12 cellular contexts compared by ENCODE assay signal in genomic region chr16:12119562-12119961, GRCh38.
DNase-seq lines count a peak whose midpoint lies in the region; ATAC-seq and TF ChIP-seq lines count a peak whose summit lies in the region.
"Had no signal": no experiment of that assay in that cellular context is flagged by ENCODE, and none has a peak within 500 bp of the region (broad histone marks: within the 10 kb centered on the region; RNA-seq: fewer than 3 reads in every experiment).

No MANE protein-coding gene starts in this region.

- H3K36me3 Mint-ChIP-seq in activated B cell treated with CpG ODN at 0.5 μM for 24 hours (ENCODE audit: low read depth) = peaks cover 52% of the 10 kb centered on the region
- peaks cover 3% of the 10 kb centered on the region for H3K36me3 Mint-ChIP-seq in activated CD4-positive, alpha-beta T cell treated with anti-CD3 and anti-CD28 coated beads, Interleukin-2, amount 10 ng/mL, durations not matched to agents 7 days and 5 days (ENCODE audit: low read depth)

- peak overlapping the region; percentile 33 for H3K9ac ChIP-seq in smooth muscle cell (ENCODE audit: low read depth)

- no peaks in the 10 kb centered on the region for H3K9me3 ChIP-seq in HEK293 (ENCODE audit: control insufficient read depth, insufficient read depth, low read depth, low read length)
- H3K9me3 ChIP-seq in right cardiac atrium (ENCODE audit: control insufficient read depth, low read length) = no peaks in the 10 kb centered on the region
- H3K9me3 ChIP-seq in smooth muscle cell (replicated peaks; ENCODE audit: low read depth) = no peaks in the 10 kb centered on the region

- 58% methylated on average over 5 of the region's 5 CpGs for whole genome bisulfite sequencing in right cardiac atrium
- 80% methylated on average over 5 of the region's 5 CpGs for WGBS in smooth muscle cell (ENCODE audit: low lambda C conversion rate)

- no peaks in the 10 kb centered on the region for H3F3A ChIP-seq in smooth muscle cell (ENCODE audit: low read depth)

- H3K27ac Mint-ChIP-seq in activated B cell treated with CpG ODN at 0.5 μM for 24 hours = peak overlapping the region; percentile 41
- no peak overlapping the region for H3K27ac Mint-ChIP-seq in activated CD4-positive, alpha-beta T cell treated with anti-CD3 and anti-CD28 coated beads, Interleukin-2, amount 10 ng/mL, durations not matched to agents 7 days and 5 days
- H3K27ac Mint-ChIP-seq: activated naive CD8-positive, alpha-beta T cell treated with anti-CD3 and anti-CD28 coated beads for 36 hours; GM23338 had no signal

- peak overlapping the region; percentile 65 for H3K4me2 ChIP-seq in smooth muscle cell
- H3K4me2 ChIP-seq: GM23338 had no signal

- H3K9me3 Mint-ChIP-seq in activated B cell treated with CpG ODN at 0.5 μM for 24 hours = no peaks in the 10 kb centered on the region
- H3K9me3 Mint-ChIP-seq in activated CD4-positive, alpha-beta T cell treated with anti-CD3 and anti-CD28 coated beads, Interleukin-2, amount 10 ng/mL, durations not matched to agents 7 days and 5 days = no peaks in the 10 kb centered on the region
- H3K9me3 Mint-ChIP-seq: activated naive CD8-positive, alpha-beta T cell treated with anti-CD3 and anti-CD28 coated beads for 36 hours; GM23338 had no signal

- TF ChIP-seq CTCF in HEK293 (tag by site-specific recombination; IDR thresholded peaks at IDR 0.05) (no peak), activated B cell treated with CpG ODN at 0.5 μM for 24 hours (IDR thresholded peaks at IDR 0.05) (no peak), smooth muscle cell (IDR thresholded peaks at IDR 0.05; ENCODE audit: borderline replicate concordance, insufficient read depth, poor library complexity, severe bottlenecking) (no peak)

- no peak overlapping the region for H2AFZ ChIP-seq in smooth muscle cell (ENCODE audit: low read depth)
- H2AFZ ChIP-seq: GM23338 had no signal

- H3K4me3 ChIP-seq in HEK293 (ENCODE audit: low read depth, low read length) (no peak overlapping the region), right cardiac atrium (ENCODE audit: low read length) (no peak overlapping the region), smooth muscle cell (no peak overlapping the region)
- H3K4me3 ChIP-seq: GM23338 had no signal

- POLR2A ChIA-PET in HEK293 (lab: Yijun Ruan, JAX) (no interaction called here), activated B cell treated with CpG ODN at 0.5 μM for 24 hours (lab: Charles Lee) (no interaction called here)
- POLR2A ChIA-PET in activated CD4-positive, alpha-beta T cell treated with anti-CD3 and anti-CD28 coated beads, Interleukin-2, amount 10 ng/mL, durations not matched to agents 7 days and 5 days (lab: Charles Lee) = no interaction called here

- CTCF ChIA-PET in HEK293 (lab: Yijun Ruan, JAX) = interaction anchor here (0.6 kb wide), 2 partner anchors 10 to 52 kb away, joined by 3 read pairs; no protein-coding TSS in a partner anchor
- CTCF ChIA-PET in activated B cell treated with CpG ODN at 0.5 μM for 24 hours (lab: Charles Lee) = interaction anchor here (0.9 kb wide), 1 partner anchor 24 kb away, joined by 3 read pairs; no protein-coding TSS in a partner anchor
- CTCF ChIA-PET in activated CD4-positive, alpha-beta T cell treated with anti-CD3 and anti-CD28 coated beads, Interleukin-2, amount 10 ng/mL, durations not matched to agents 7 days and 5 days (lab: Charles Lee) = no interaction called here

- H3K27ac ChIP-seq in HEK293 (ENCODE audit: extremely low read depth, low read depth, low read length) (0 out of 2 replicates have a peak overlapping the region, but pooled peaks have one; percentile 37), right cardiac atrium (ENCODE audit: low read length) (no peak overlapping the region), smooth muscle cell (ENCODE audit: low read depth) (peak overlapping the region; percentile 83)

- no peaks in the 10 kb centered on the region for H3K79me2 ChIP-seq in smooth muscle cell (ENCODE audit: low read depth)

- peaks cover 8% of the 10 kb centered on the region for H4K20me1 ChIP-seq in smooth muscle cell (ENCODE audit: low read depth)

- ATAC-seq in activated B cell treated with CpG ODN at 0.5 μM for 24 hours (ENCODE audit: low read depth) (no peak), right cardiac atrium (peak; percentile 66 to 72)
- ATAC-seq: GM23338 had no signal

- no peak overlapping the region for H3K4me3 Mint-ChIP-seq in activated B cell treated with CpG ODN at 0.5 μM for 24 hours
- no peak overlapping the region for H3K4me3 Mint-ChIP-seq in activated CD4-positive, alpha-beta T cell treated with anti-CD3 and anti-CD28 coated beads, Interleukin-2, amount 10 ng/mL, durations not matched to agents 7 days and 5 days
- H3K4me3 Mint-ChIP-seq: activated naive CD8-positive, alpha-beta T cell treated with anti-CD3 and anti-CD28 coated beads for 36 hours; GM23338 had no signal

- peaks cover 13% of the 10 kb centered on the region for H3K4me1 ChIP-seq in HEK293 (ENCODE audit: control insufficient read depth, insufficient read depth, low read length)
- peaks cover 2% of the 10 kb centered on the region for H3K4me1 ChIP-seq in right cardiac atrium (ENCODE audit: control insufficient read depth, insufficient read depth, low read length)
- H3K4me1 ChIP-seq in smooth muscle cell (ENCODE audit: low read depth) = peaks cover 8% of the 10 kb centered on the region

- H3K36me3 ChIP-seq in HEK293 (ENCODE audit: control insufficient read depth in 2 of 2, insufficient read depth in 1 of 2, low read length in 2 of 2) = peaks cover 0 to 3% of the 10 kb centered on the region in 2 experiments; a peak in 1 of 3 replicates
- H3K36me3 ChIP-seq in smooth muscle cell (ENCODE audit: low read depth) = no peaks in the 10 kb centered on the region

- no peaks in the 10 kb centered on the region for H3K27me3 Mint-ChIP-seq in activated B cell treated with CpG ODN at 0.5 μM for 24 hours
- H3K27me3 Mint-ChIP-seq in activated CD4-positive, alpha-beta T cell treated with anti-CD3 and anti-CD28 coated beads, Interleukin-2, amount 10 ng/mL, durations not matched to agents 7 days and 5 days = no peaks in the 10 kb centered on the region
- H3K27me3 Mint-ChIP-seq: activated naive CD8-positive, alpha-beta T cell treated with anti-CD3 and anti-CD28 coated beads for 36 hours had no signal

- H3K27me3 ChIP-seq in right cardiac atrium (ENCODE audit: control insufficient read depth, insufficient read depth) (no peaks in the 10 kb centered on the region), smooth muscle cell (ENCODE audit: low read depth) (no peaks in the 10 kb centered on the region)

- DNase-seq in activated B cell treated with CpG ODN at 0.5 μM for 24 hours = no peak
- DNase-seq in right cardiac atrium = peak; percentile 53 to 78 (median 65)
- no peak for DNase-seq in smooth muscle cell (lab: John Stamatoyannopoulos, UW; ENCODE audit: unreplicated experiment)
- no peak for DNase-seq in activated CD4-positive, CD25-positive, alpha-beta regulatory T cell treated with anti-CD3 and anti-CD28 coated beads, Interleukin-2, amount 50 U/mL, for 72 hours
- no peak for DNase-seq in activated CD4-positive, alpha-beta T cell treated with anti-CD3 and anti-CD28 coated beads, Interleukin-2, amount 10 ng/mL, durations not matched to agents 7 days and 5 days
- DNase-seq in NCI-H187 (lab: John Stamatoyannopoulos, UW) = no peak
- DNase-seq: activated naive CD8-positive, alpha-beta T cell treated with anti-CD3 and anti-CD28 coated beads for 36 hours; hypothalamus; mesendoderm; OCI-M1 had no signal

- intact Hi-C loops in activated B cell treated with CpG ODN at 0.5 μM for 24 hours (cut with micrococcal nuclease) (no loop called here), right cardiac atrium (cut with DNase I) (no loop called here)

- H3K4me1 Mint-ChIP-seq in activated B cell treated with CpG ODN at 0.5 μM for 24 hours = peaks cover 24% of the 10 kb centered on the region
- peaks cover 8% of the 10 kb centered on the region for H3K4me1 Mint-ChIP-seq in activated CD4-positive, alpha-beta T cell treated with anti-CD3 and anti-CD28 coated beads, Interleukin-2, amount 10 ng/mL, durations not matched to agents 7 days and 5 days

TF ChIP-seq in HEK293, 187 proteins besides CTCF, POLR2A, EP300 and RAD21 (continues in another document):
- TF ChIP-seq KLF1 (tag by site-specific recombination; IDR thresholded peaks at IDR 0.05) = peak; percentile 53; the same call in 1 of the 2 replicates
- TF ChIP-seq ZNF549 (tag by site-specific recombination; IDR thresholded peaks at IDR 0.05) = no peak
- TF ChIP-seq ZNF23 (tag by site-specific recombination; IDR thresholded peaks at IDR 0.05; ENCODE audit: borderline replicate concordance) = no peak
- TF ChIP-seq ZNF777 (tag by site-specific recombination; IDR thresholded peaks at IDR 0.05; ENCODE audit: borderline replicate concordance) = no peak
- TF ChIP-seq PRDM1 (tag by site-specific recombination; IDR thresholded peaks at IDR 0.05) = no peak
- no peak for TF ChIP-seq INSM2 (tag by site-specific recombination; IDR thresholded peaks at IDR 0.05)
- TF ChIP-seq TCF7L2 (IDR thresholded peaks at IDR 0.05; ENCODE audit: borderline replicate concordance, low read depth, low read length) = no peak
- 0 out of 2 replicates have a peak, but pooled peaks have one; percentile 17 for TF ChIP-seq ZBTB1 (tag by site-specific recombination; IDR thresholded peaks at IDR 0.05)
- no peak for TF ChIP-seq ZNF521 (tag by site-specific recombination; IDR thresholded peaks at IDR 0.05)
- no peak for TF ChIP-seq ZNF645 (tag by site-specific recombination; IDR thresholded peaks at IDR 0.05)

Comparison
In these comparisons a context has a peak if more than half of its experiments do, and no peak if none do; other contexts are left out.
1. DNase-seq: peak in right cardiac atrium (3 of 3); none in activated B cell treated with CpG ODN at 0.5 μM for 24 hours (single experiment), smooth muscle cell (single experiment), activated CD4-positive, CD25-positive, alpha-beta regulatory T cell treated with anti-CD3 and anti-CD28 coated beads, Interleukin-2, amount 50 U/mL, for 72 hours (single experiment), activated CD4-positive, alpha-beta T cell treated with anti-CD3 and anti-CD28 coated beads, Interleukin-2, amount 10 ng/mL, durations not matched to agents 7 days and 5 days (single experiment) and NCI-H187 (0 of 2).